Comparison of ENCODE assay signal across 36 cellular contexts in genomic region chr15:38479286-38479685, GRCh38. TPM values are rescaled to one million over a fixed set of nuclear protein-coding genes. Genes with fewer than 3 reads are reported as not detected.
DNase-seq lines count a peak whose midpoint lies in the region; ATAC-seq, FAIRE-seq and TF ChIP-seq lines count a peak whose summit lies in the region.
"Had no signal": no experiment of that assay in that cellular context is flagged by ENCODE, and none has a peak within 500 bp of the region (broad histone marks: within the 10 kb centered on the region; RNA-seq: fewer than 3 reads in every experiment).

No MANE protein-coding gene starts in this region.

- no peak for DNase-seq in activated naive CD4-positive, alpha-beta T cell treated with anti-CD3 and anti-CD28 coated beads, Interleukin-2, amount 50 U/mL, for 72 hours (ENCODE audit: low spot score in 2 of 2)
- no peak for DNase-seq in RCC 7860 (ENCODE audit: low spot score)
- peak; percentile 5 for DNase-seq in endothelial cell of umbilical vein (ENCODE audit: low read depth, low spot score)
- DNase-seq in pancreas = no peak
- no peak for DNase-seq in RKO (ENCODE audit: low spot score)
- DNase-seq in HT-29 (ENCODE audit: low spot score) = no peak
- DNase-seq: activated CD4-positive, alpha-beta T cell treated with anti-CD3 and anti-CD28 coated beads for 36 hours; activated CD8-positive, alpha-beta T cell treated with anti-CD3 and anti-CD28 coated beads for 36 hours; activated effector memory CD4-positive, alpha-beta T cell treated with Interleukin-2 at 50 U/mL for 16 hours; activated naive CD8-positive, alpha-beta T cell treated with anti-CD3 and anti-CD28 coated beads, Interleukin-2, amount 50 U/mL, for 24 hours; AML-193; CD8-positive, alpha-beta T cell; cerebellar nuclear complex; glutamatergic neuron; Kasumi-1; left ventricle myocardium inferior; mesenchymal stem cell; NCI-H1417 treated with DMSO at 0.1 percent for 48 hours; NCI-H2081; NCI-H2227 treated with DMSO at 0.1 percent for 48 hours; NCI-H526; PC-3; right cardiac atrium; SHP77 treated with DMSO at 0.1 percent for 48 hours; stimulated activated CD4-positive, alpha-beta T cell treated with anti-CD3 and anti-CD28 coated beads, Interleukin-1b, Interleukin-23, amount 100 ng/mL, for 48 hours; stimulated activated CD8-positive, alpha-beta memory T cell treated with anti-CD3 and anti-CD28 coated beads, Interleukin-4, amount 100 ng/mL, for 48 hours; stimulated activated naive CD8-positive, alpha-beta T cell treated with anti-CD3 and anti-CD28 coated beads, Interleukin-15, amount 100 ng/mL, for 72 hours; T-helper 9 cell; uterus had no signal

- TF ChIP-seq POLR2A in endothelial cell of umbilical vein (IDR thresholded peaks at IDR 0.05; ENCODE audit: low read depth, low read length) = no peak

- FAIRE-seq in RCC 7860 (lab: Jason Lieb, UNC) (peak; percentile 26), endothelial cell of umbilical vein (lab: Jason Lieb, UNC) (no peak), pancreas (lab: Jason Lieb, UNC) (peak; percentile 53)
- FAIRE-seq: GM12878, HepG2 had no signal

- POLR2A ChIA-PET in endothelial cell of umbilical vein (lab: Charles Lee) = no interaction called here

- BruUV-seq in endothelial cell of umbilical vein (replicated peaks; lab: Mats Ljungman, UMichigan) = no TSS peak

- peak overlapping the region; percentile 97 for H3K4me2 ChIP-seq in endothelial cell of umbilical vein (ENCODE audit: insufficient read depth, low read length)

- ATAC-seq in activated naive CD4-positive, alpha-beta T cell treated with anti-CD3 and anti-CD28 coated beads, Interleukin-2, amount 50 U/mL, for 72 hours = no peak
- ATAC-seq in pancreas (no peak), GM18868 (IDR thresholded peaks at IDR 0.05; ENCODE audit: unreplicated experiment) (no peak)
- ATAC-seq: activated CD4-positive, alpha-beta T cell treated with anti-CD3 and anti-CD28 coated beads for 36 hours; activated CD8-positive, alpha-beta T cell treated with anti-CD3 and anti-CD28 coated beads for 36 hours; activated naive CD8-positive, alpha-beta T cell treated with anti-CD3 and anti-CD28 coated beads, Interleukin-2, amount 50 U/mL, for 24 hours; CD8-positive, alpha-beta T cell; GM12878; HCT116; HepG2; PC-3; right cardiac atrium; stimulated activated naive CD8-positive, alpha-beta T cell treated with anti-CD3 and anti-CD28 coated beads, Interleukin-15, amount 100 ng/mL, for 72 hours had no signal

- TF ChIP-seq CTCF in endothelial cell of umbilical vein (IDR thresholded peaks at IDR 0.05; ENCODE audit: extremely low read depth in 1 of 2, insufficient read depth in 1 of 2, low read depth in 1 of 2, low read length in 2 of 2) = no peak
- no peak for TF ChIP-seq CTCF in pancreas (IDR thresholded peaks at IDR 0.05)

- H3K79me2 ChIP-seq in endothelial cell of umbilical vein (ENCODE audit: control insufficient read depth, insufficient read depth, low read length) = peaks cover 5% of the 10 kb centered on the region

- H3K9me3 Mint-ChIP-seq in activated naive CD4-positive, alpha-beta T cell treated with anti-CD3 and anti-CD28 coated beads, Interleukin-2, amount 50 U/mL, for 24 hours = no peaks in the 10 kb centered on the region
- H3K9me3 Mint-ChIP-seq in activated naive CD4-positive, alpha-beta T cell treated with anti-CD3 and anti-CD28 coated beads, Interleukin-2, amount 50 U/mL, for 72 hours = no peaks in the 10 kb centered on the region
- H3K9me3 Mint-ChIP-seq: activated CD8-positive, alpha-beta T cell treated with anti-CD3 and anti-CD28 coated beads for 36 hours; activated naive CD8-positive, alpha-beta T cell treated with anti-CD3 and anti-CD28 coated beads, Interleukin-2, amount 50 U/mL, for 24 hours; CD8-positive, alpha-beta T cell; stimulated activated naive CD8-positive, alpha-beta T cell treated with anti-CD3 and anti-CD28 coated beads, Interleukin-15, amount 100 ng/mL, for 72 hours had no signal

- no peaks in the 10 kb centered on the region for H3K27me3 Mint-ChIP-seq in activated naive CD4-positive, alpha-beta T cell treated with anti-CD3 and anti-CD28 coated beads, Interleukin-2, amount 50 U/mL, for 24 hours
- H3K27me3 Mint-ChIP-seq: activated CD4-positive, alpha-beta T cell treated with anti-CD3 and anti-CD28 coated beads for 36 hours; activated CD8-positive, alpha-beta T cell treated with anti-CD3 and anti-CD28 coated beads for 36 hours; activated naive CD8-positive, alpha-beta T cell treated with anti-CD3 and anti-CD28 coated beads, Interleukin-2, amount 50 U/mL, for 24 hours; stimulated activated naive CD8-positive, alpha-beta T cell treated with anti-CD3 and anti-CD28 coated beads, Interleukin-15, amount 100 ng/mL, for 72 hours had no signal

- H3K4me3 ChIP-seq in endothelial cell of umbilical vein (replicated peaks in 1 of 3; ENCODE audit: insufficient read depth in 1 of 3, low read depth in 1 of 3, low read length in 3 of 3) (no peak overlapping the region), pancreas (no peak overlapping the region)
- H3K4me3 ChIP-seq: GM12878, left ventricle myocardium inferior, thoracic aorta, uterus had no signal

- CTCF ChIA-PET in endothelial cell of umbilical vein (lab: Charles Lee) = interaction anchor here (0.6 to 4.2 kb wide), 8 partner anchors 11 to 221 kb away, joined by 3 to 17 read pairs (median 6); partner anchors contain the start of gene RASGRP1

- H3K4me3 Mint-ChIP-seq in activated naive CD4-positive, alpha-beta T cell treated with anti-CD3 and anti-CD28 coated beads, Interleukin-2, amount 50 U/mL, for 24 hours = no peak overlapping the region
- H3K4me3 Mint-ChIP-seq: activated CD4-positive, alpha-beta T cell treated with anti-CD3 and anti-CD28 coated beads for 36 hours; activated CD8-positive, alpha-beta T cell treated with anti-CD3 and anti-CD28 coated beads for 36 hours; activated naive CD8-positive, alpha-beta T cell treated with anti-CD3 and anti-CD28 coated beads, Interleukin-2, amount 50 U/mL, for 24 hours; CD8-positive, alpha-beta T cell; stimulated activated naive CD8-positive, alpha-beta T cell treated with anti-CD3 and anti-CD28 coated beads, Interleukin-15, amount 100 ng/mL, for 72 hours had no signal

- H3K9me3 ChIP-seq in endothelial cell of umbilical vein (replicated peaks; ENCODE audit: control insufficient read depth, insufficient read depth, low read length) (no peaks in the 10 kb centered on the region), pancreas (no peaks in the 10 kb centered on the region)
- H3K9me3 ChIP-seq: left ventricle myocardium inferior, thoracic aorta, uterus had no signal

- peak overlapping the region; percentile 47 for H3K9ac ChIP-seq in endothelial cell of umbilical vein (replicated peaks; ENCODE audit: extremely low read depth, insufficient read depth, low read length)

- H3K4me1 Mint-ChIP-seq in activated naive CD4-positive, alpha-beta T cell treated with anti-CD3 and anti-CD28 coated beads, Interleukin-2, amount 50 U/mL, for 24 hours = peaks cover 47% of the 10 kb centered on the region

- H3K36me3 ChIP-seq in endothelial cell of umbilical vein (ENCODE audit: control insufficient read depth in 2 of 2, extremely low read depth in 1 of 2, insufficient read depth in 2 of 2, low read length in 2 of 2) = peaks cover 3 to 15% of the 10 kb centered on the region in 2 experiments
- peaks cover 0 to 31% (median 3%) of the 10 kb centered on the region in 3 donors for H3K36me3 ChIP-seq in pancreas
- H3K36me3 ChIP-seq: uterus had no signal

- peak overlapping the region; percentile 47 for H3K27ac Mint-ChIP-seq in activated naive CD4-positive, alpha-beta T cell treated with anti-CD3 and anti-CD28 coated beads, Interleukin-2, amount 50 U/mL, for 24 hours
- no peak overlapping the region for H3K27ac Mint-ChIP-seq in activated naive CD4-positive, alpha-beta T cell treated with anti-CD3 and anti-CD28 coated beads, Interleukin-2, amount 50 U/mL, for 72 hours
- H3K27ac Mint-ChIP-seq: activated CD4-positive, alpha-beta T cell treated with anti-CD3 and anti-CD28 coated beads for 36 hours; activated CD8-positive, alpha-beta T cell treated with anti-CD3 and anti-CD28 coated beads for 36 hours; activated naive CD8-positive, alpha-beta T cell treated with anti-CD3 and anti-CD28 coated beads, Interleukin-2, amount 50 U/mL, for 24 hours; CD8-positive, alpha-beta T cell; stimulated activated naive CD8-positive, alpha-beta T cell treated with anti-CD3 and anti-CD28 coated beads, Interleukin-15, amount 100 ng/mL, for 72 hours had no signal

- no peak overlapping the region for H2AFZ ChIP-seq in endothelial cell of umbilical vein (ENCODE audit: low read depth, low read length)

- H3K27ac ChIP-seq in endothelial cell of umbilical vein (ENCODE audit: insufficient read depth, low read depth, low read length) (peak overlapping the region; percentile 60), pancreas (no peak overlapping the region)
- H3K27ac ChIP-seq: left ventricle myocardium inferior, thoracic aorta, uterus, VCaP had no signal

- peaks cover 14% of the 10 kb centered on the region for H3K36me3 Mint-ChIP-seq in activated naive CD4-positive, alpha-beta T cell treated with anti-CD3 and anti-CD28 coated beads, Interleukin-2, amount 50 U/mL, for 24 hours
- H3K36me3 Mint-ChIP-seq in activated naive CD4-positive, alpha-beta T cell treated with anti-CD3 and anti-CD28 coated beads, Interleukin-2, amount 50 U/mL, for 72 hours = peaks cover 11 to 27% of the 10 kb centered on the region in 2 donors

- no peaks in the 10 kb centered on the region for H3K27me3 ChIP-seq in endothelial cell of umbilical vein (ENCODE audit: control insufficient read depth in 2 of 2, insufficient read depth in 2 of 2, low read length in 2 of 2)
- no peaks in the 10 kb centered on the region for H3K27me3 ChIP-seq in pancreas
- H3K27me3 ChIP-seq: uterus had no signal

- H3K4me1 ChIP-seq in endothelial cell of umbilical vein (ENCODE audit: control insufficient read depth, extremely low read depth, insufficient read depth, low read length) = peaks cover 19% of the 10 kb centered on the region
- no peaks in the 10 kb centered on the region for H3K4me1 ChIP-seq in pancreas
- H3K4me1 ChIP-seq: left ventricle myocardium inferior, uterus had no signal

- intact Hi-C loops in endothelial cell of umbilical vein (cut with micrococcal nuclease) = no loop called here
- intact Hi-C loops in pancreas (cut with DNase I) = loop anchor here in 1 of 3 donors (10.0 kb wide), 1 partner anchor 206 kb away; no protein-coding TSS in a partner anchor

- dilution Hi-C loops in endothelial cell of umbilical vein (cut with MboI; ENCODE audit: extremely low pct_ligation_motif_present, low sequenced_read_pairs) = no loop called here

- no peaks in the 10 kb centered on the region for H4K20me1 ChIP-seq in endothelial cell of umbilical vein (replicated peaks; ENCODE audit: control insufficient read depth, extremely low read depth, insufficient read depth, low read length)

- no peaks in the 10 kb centered on the region for H3K9me1 ChIP-seq in endothelial cell of umbilical vein (replicated peaks; ENCODE audit: control insufficient read depth, extremely low read depth, insufficient read depth, low read length)

RNA-seq across cellular contexts. Expression of gene FAM98B, which starts 25.4 kb away (rescaled TPM):
- total RNA-seq in activated naive CD4-positive, alpha-beta T cell treated with anti-CD3 and anti-CD28 coated beads, Interleukin-2, amount 50 U/mL, for 72 hours = 10 to 100 TPM; 23.8 to 40.3 TPM
- total RNA-seq in endothelial cell of umbilical vein (22.3 and 33.1 TPM in 2 replicates), pancreas (10 to 100 TPM in 2 of 6 donors, 1 to 10 TPM in 4; 4.7 to 13.8 (median 7.0) TPM)
- polyA plus RNA-seq in endothelial cell of umbilical vein (2.1 and 4.2 TPM in 2 replicates), pancreas (1 to 10 TPM; 3.2 to 6.5 TPM)
- 6.4 and 6.6 TPM in 2 replicates for polyA plus RNA-seq in endothelial cell of umbilical vein (2011; cell fraction: cytosol; rRNA removed)
- 3.0 and 5.0 TPM in 2 replicates for polyA plus RNA-seq in endothelial cell of umbilical vein (2011; cell fraction: nucleus; rRNA removed)
- 18.4 and 26.5 TPM in 2 replicates for polyA plus RNA-seq in endothelial cell of umbilical vein (2012)
- 5.3 and 5.4 TPM in 2 replicates for polyA minus RNA-seq in endothelial cell of umbilical vein
- 2.9 TPM for polyA minus RNA-seq in endothelial cell of umbilical vein (2011; cell fraction: cytosol; rRNA and poly(A)+ RNA removed)
- 14.4 and 22.1 TPM in 2 replicates for polyA minus RNA-seq in endothelial cell of umbilical vein (2011; cell fraction: nucleus; rRNA and poly(A)+ RNA removed)
- 4.3 and 12.3 TPM in 2 replicates for total RNA-seq in HT-29 (2014; rRNA removed; shearing (Covaris generic))
